Comparison of ENCODE assay signal across 26 cellular contexts in genomic region chr15:83578706-83579105, GRCh38.
"Had no signal": no experiment of that assay in that cellular context is flagged by ENCODE, and none has a peak within 500 bp of the region (broad histone marks: within the 10 kb centered on the region; RNA-seq: fewer than 3 reads in every experiment).

No MANE protein-coding gene starts in this region.

- H3K4me1 ChIP-seq: parathyroid adenoma, psoas muscle, right lobe of liver, sigmoid colon, stomach, suprapubic skin, testis, tibial artery, transverse colon, upper lobe of left lung, vagina had no signal

- H3K27ac ChIP-seq: neural progenitor cell, ovary, parathyroid adenoma, psoas muscle, right lobe of liver, sigmoid colon, stomach, suprapubic skin, testis, tibial artery, transverse colon, upper lobe of left lung, vagina had no signal

- H3K27me3 Mint-ChIP-seq: progenitor cell of endocrine pancreas had no signal

- H3K27me3 ChIP-seq: neural progenitor cell, ovary, right lobe of liver, sigmoid colon, suprapubic skin, testis, tibial artery, transverse colon, upper lobe of left lung, vagina had no signal

- H3K36me3 ChIP-seq: neural progenitor cell, ovary, right lobe of liver, sigmoid colon, stomach, suprapubic skin, tibial artery, transverse colon, upper lobe of left lung, vagina had no signal

- H3K9me3 ChIP-seq: ovary, psoas muscle, right lobe of liver, sigmoid colon, stomach, suprapubic skin, testis, tibial artery, transverse colon, upper lobe of left lung, vagina had no signal

- H3K27ac Mint-ChIP-seq: natural killer cell treated with Interleukin-12 subunit alpha and Interleukin-12 subunit beta and Interleukin-15 and Interleukin-18, amount 100 ng/mL, for 72 hours; neural progenitor cell; progenitor cell of endocrine pancreas; stimulated activated effector memory CD8-positive, alpha-beta T cell treated with anti-CD3 and anti-CD28 coated beads, Interleukin-12 subunit alpha, Interleukin-12 subunit beta, amount 100 ng/mL, for 72 hours; stimulated activated naive CD8-positive, alpha-beta T cell treated with anti-CD3 and anti-CD28 coated beads, Interleukin-15, Interleukin-2, amounts not matched to agents 100 ng/mL and 50 ng/mL, for 24 hours had no signal

- ATAC-seq: naive thymus-derived CD8-positive, alpha-beta T cell; natural killer cell treated with Interleukin-12 subunit alpha and Interleukin-12 subunit beta and Interleukin-15 and Interleukin-18, amount 100 ng/mL, for 72 hours; psoas muscle; right cardiac atrium; right lobe of liver; stimulated activated effector memory CD8-positive, alpha-beta T cell treated with anti-CD3 and anti-CD28 coated beads, Interleukin-12 subunit alpha, Interleukin-12 subunit beta, amount 100 ng/mL, for 72 hours had no signal

- H3K4me3 ChIP-seq: neural progenitor cell, ovary, psoas muscle, right lobe of liver, sigmoid colon, stomach, suprapubic skin, testis, tibial artery, transverse colon, upper lobe of left lung, vagina had no signal

- H3K36me3 Mint-ChIP-seq: naive thymus-derived CD8-positive, alpha-beta T cell; natural killer cell treated with Interleukin-12 subunit alpha and Interleukin-12 subunit beta and Interleukin-15 and Interleukin-18, amount 100 ng/mL, for 72 hours; neural progenitor cell; stimulated activated effector memory CD8-positive, alpha-beta T cell treated with anti-CD3 and anti-CD28 coated beads, Interleukin-12 subunit alpha, Interleukin-12 subunit beta, amount 100 ng/mL, for 72 hours had no signal

- DNase-seq: naive thymus-derived CD8-positive, alpha-beta T cell; occipital lobe; ovary; psoas muscle; right cardiac atrium; right lobe of liver; sigmoid colon; small intestine; stimulated activated CD4-positive, alpha-beta T cell treated with anti-CD3 and anti-CD28 coated beads, Interleukin-15, amount 100 ng/mL, for 24 hours; stimulated activated CD4-positive, alpha-beta T cell treated with anti-CD3 and anti-CD28 coated beads, Interleukin-2, amount 100 ng/mL, for 24 hours; stimulated activated CD4-positive, alpha-beta T cell treated with anti-CD3 and anti-CD28 coated beads, Interleukin-2, amount 100 ng/mL, for 48 hours; stimulated activated CD4-positive, alpha-beta T cell treated with anti-CD3 and anti-CD28 coated beads, Interleukin-4, amount 100 ng/mL, for 24 hours; stimulated activated naive CD4-positive, alpha-beta T cell treated with Interleukin-2 at 50 U/mL for 16 hours; stomach; testis; tibial artery; transverse colon; upper lobe of left lung had no signal

- H3K4me1 Mint-ChIP-seq: naive thymus-derived CD8-positive, alpha-beta T cell; stimulated activated effector memory CD8-positive, alpha-beta T cell treated with anti-CD3 and anti-CD28 coated beads, Interleukin-12 subunit alpha, Interleukin-12 subunit beta, amount 100 ng/mL, for 72 hours had no signal

- H3K9me3 Mint-ChIP-seq: natural killer cell treated with Interleukin-12 subunit alpha and Interleukin-12 subunit beta and Interleukin-15 and Interleukin-18, amount 100 ng/mL, for 72 hours; neural progenitor cell; stimulated activated effector memory CD8-positive, alpha-beta T cell treated with anti-CD3 and anti-CD28 coated beads, Interleukin-12 subunit alpha, Interleukin-12 subunit beta, amount 100 ng/mL, for 72 hours; stimulated activated naive CD8-positive, alpha-beta T cell treated with anti-CD3 and anti-CD28 coated beads, Interleukin-15, Interleukin-2, amounts not matched to agents 100 ng/mL and 50 ng/mL, for 24 hours had no signal

- H3K4me3 Mint-ChIP-seq: naive thymus-derived CD8-positive, alpha-beta T cell; natural killer cell treated with Interleukin-12 subunit alpha and Interleukin-12 subunit beta and Interleukin-15 and Interleukin-18, amount 100 ng/mL, for 72 hours; neural progenitor cell; stimulated activated effector memory CD8-positive, alpha-beta T cell treated with anti-CD3 and anti-CD28 coated beads, Interleukin-12 subunit alpha, Interleukin-12 subunit beta, amount 100 ng/mL, for 72 hours; stimulated activated naive CD8-positive, alpha-beta T cell treated with anti-CD3 and anti-CD28 coated beads, Interleukin-15, Interleukin-2, amounts not matched to agents 100 ng/mL and 50 ng/mL, for 24 hours had no signal
